In the genomic region with DNA sequence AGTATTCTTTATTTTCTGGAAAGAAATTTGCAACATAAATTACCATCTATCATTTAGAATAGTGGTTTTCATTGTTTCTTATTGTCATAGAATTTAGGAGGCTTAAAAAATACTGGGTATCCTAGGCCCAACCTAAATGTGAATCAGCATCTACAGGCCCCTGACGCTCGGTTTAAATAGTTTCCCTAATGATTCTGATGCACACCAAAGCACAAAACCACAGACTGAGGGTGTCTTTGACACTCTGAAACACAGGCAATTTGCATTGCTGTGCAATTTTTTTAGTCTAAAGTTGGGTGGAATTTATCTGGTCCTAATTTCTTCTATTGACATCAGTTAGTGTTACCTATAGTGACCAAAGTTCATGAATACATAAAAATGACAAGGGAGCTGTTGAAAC, we compare ENCODE assay signal across 27 cellular contexts.
"Had no signal": no experiment of that assay in that cellular context is flagged by ENCODE, and none has a peak within 500 bp of the region (broad histone marks: within the 10 kb centered on the region; RNA-seq: fewer than 3 reads in every experiment).

No MANE protein-coding gene starts in this region.

- H3K36me3 Mint-ChIP-seq: neural progenitor cell; stimulated activated effector memory CD8-positive, alpha-beta T cell treated with anti-CD3 and anti-CD28 coated beads, Interleukin-12 subunit alpha, Interleukin-12 subunit beta, amount 100 ng/mL, for 72 hours; stimulated activated naive B cell treated with anti-CD40 and anti-IgM and Interleukin-4, amounts not matched to agents 10 μg/mL and 1 μg/mL and 100 μg/mL, for 72 hours had no signal

- H3K27ac Mint-ChIP-seq: nephron; neural progenitor cell; progenitor cell of endocrine pancreas; stimulated activated effector memory CD8-positive, alpha-beta T cell treated with anti-CD3 and anti-CD28 coated beads, Interleukin-12 subunit alpha, Interleukin-12 subunit beta, amount 100 ng/mL, for 72 hours; stimulated activated naive B cell treated with anti-CD40 and anti-IgM and Interleukin-4, amounts not matched to agents 10 μg/mL and 1 μg/mL and 100 μg/mL, for 72 hours; stimulated activated naive CD8-positive, alpha-beta T cell treated with anti-CD3 and anti-CD28 coated beads, Interleukin-15, Interleukin-2, amounts not matched to agents 100 ng/mL and 50 ng/mL, for 24 hours had no signal

- H3K27me3 Mint-ChIP-seq: progenitor cell of endocrine pancreas; stimulated activated naive B cell treated with anti-CD40 and anti-IgM and Interleukin-4, amounts not matched to agents 10 μg/mL and 1 μg/mL and 100 μg/mL, for 72 hours; stimulated activated naive CD8-positive, alpha-beta T cell treated with anti-CD3 and anti-CD28 coated beads, Interleukin-15, Interleukin-2, amounts not matched to agents 100 ng/mL and 50 ng/mL, for 24 hours had no signal

- ATAC-seq: psoas muscle; right cardiac atrium; right lobe of liver; stimulated activated effector memory CD8-positive, alpha-beta T cell treated with anti-CD3 and anti-CD28 coated beads, Interleukin-12 subunit alpha, Interleukin-12 subunit beta, amount 100 ng/mL, for 72 hours; stimulated activated naive B cell treated with anti-CD40 and anti-IgM and Interleukin-4, amounts not matched to agents 10 μg/mL and 1 μg/mL and 100 μg/mL, for 72 hours had no signal

- H3K4me1 Mint-ChIP-seq: nephron; neural progenitor cell; stimulated activated effector memory CD8-positive, alpha-beta T cell treated with anti-CD3 and anti-CD28 coated beads, Interleukin-12 subunit alpha, Interleukin-12 subunit beta, amount 100 ng/mL, for 72 hours had no signal

- H3K9ac ChIP-seq: neural progenitor cell, parathyroid adenoma had no signal

- H3K4me2 ChIP-seq: neural progenitor cell had no signal

- H3K9me3 ChIP-seq: ovary, psoas muscle, right lobe of liver, sigmoid colon, stomach, thoracic aorta, thyroid gland, tibial nerve, upper lobe of left lung, vagina had no signal

- H2AFZ ChIP-seq: neural progenitor cell, parathyroid adenoma had no signal

- H3K4me1 ChIP-seq: neural progenitor cell, parathyroid adenoma, psoas muscle, right lobe of liver, sigmoid colon, stomach, thyroid gland, tibial nerve, upper lobe of left lung, vagina had no signal

- H3K79me2 ChIP-seq: parathyroid adenoma had no signal

- H3K4me3 ChIP-seq: neural progenitor cell, ovary, psoas muscle, right lobe of liver, sigmoid colon, stomach, thoracic aorta, thyroid gland, tibial nerve, upper lobe of left lung, vagina had no signal

- H3K4me3 Mint-ChIP-seq: nephron; neural progenitor cell; stimulated activated effector memory CD8-positive, alpha-beta T cell treated with anti-CD3 and anti-CD28 coated beads, Interleukin-12 subunit alpha, Interleukin-12 subunit beta, amount 100 ng/mL, for 72 hours; stimulated activated naive B cell treated with anti-CD40 and anti-IgM and Interleukin-4, amounts not matched to agents 10 μg/mL and 1 μg/mL and 100 μg/mL, for 72 hours; stimulated activated naive CD8-positive, alpha-beta T cell treated with anti-CD3 and anti-CD28 coated beads, Interleukin-15, Interleukin-2, amounts not matched to agents 100 ng/mL and 50 ng/mL, for 24 hours had no signal

- H3K9me3 Mint-ChIP-seq: nephron; neural progenitor cell; stimulated activated naive CD8-positive, alpha-beta T cell treated with anti-CD3 and anti-CD28 coated beads, Interleukin-15, Interleukin-2, amounts not matched to agents 100 ng/mL and 50 ng/mL, for 24 hours had no signal

- H3K27me3 ChIP-seq: neural progenitor cell, ovary, right lobe of liver, sigmoid colon, stomach, thyroid gland, tibial nerve, upper lobe of left lung, vagina had no signal

- H3K36me3 ChIP-seq: neural progenitor cell, ovary, right lobe of liver, sigmoid colon, stomach, thoracic aorta, thyroid gland, tibial nerve, upper lobe of left lung, vagina had no signal

- DNase-seq: occipital lobe; ovary; posterior cingulate gyrus; psoas muscle; right cardiac atrium; right lobe of liver; sigmoid colon; small intestine; stimulated activated CD4-positive, alpha-beta T cell treated with anti-CD3 and anti-CD28 coated beads, Interleukin-15, amount 100 ng/mL, for 24 hours; stimulated activated CD4-positive, alpha-beta T cell treated with anti-CD3 and anti-CD28 coated beads, Interleukin-2, amount 100 ng/mL, for 24 hours; stimulated activated CD4-positive, alpha-beta T cell treated with anti-CD3 and anti-CD28 coated beads, Interleukin-2, amount 100 ng/mL, for 48 hours; stimulated activated CD4-positive, alpha-beta T cell treated with anti-CD3 and anti-CD28 coated beads, Interleukin-4, amount 100 ng/mL, for 24 hours; stimulated activated naive B cell treated with anti-CD40 and anti-IgM and Interleukin-4, amounts not matched to agents 10 μg/mL and 1 μg/mL and 100 μg/mL, for 72 hours; stimulated activated naive CD4-positive, alpha-beta T cell treated with Interleukin-2 at 50 U/mL for 16 hours; stomach; thyroid gland; trophoblast cell; upper lobe of left lung had no signal

- H3K27ac ChIP-seq: neural progenitor cell, ovary, parathyroid adenoma, psoas muscle, right lobe of liver, sigmoid colon, stomach, thoracic aorta, thyroid gland, tibial nerve, upper lobe of left lung, vagina had no signal
